Comparison of ENCODE assay signal across 7 cellular contexts in genomic region chr6:86380571-86381125, GRCh38.
"Had no signal": no experiment of that assay in that cellular context is flagged by ENCODE, and none has a peak within 500 bp of the region (broad histone marks: within the 10 kb centered on the region; RNA-seq: fewer than 3 reads in every experiment).

No MANE protein-coding gene starts in this region.

- FAIRE-seq: HepG2, HTR-8/SVneo had no signal

- H3K27ac ChIP-seq: HL-60, KMS-11 had no signal

- DNase-seq: IMR-90, KBM-7, KG1 had no signal

- H3K9ac ChIP-seq: KMS-11 had no signal

- ATAC-seq: HepG2 had no signal

- H3K4me2 ChIP-seq: KMS-11 had no signal
